In the genomic region with DNA sequence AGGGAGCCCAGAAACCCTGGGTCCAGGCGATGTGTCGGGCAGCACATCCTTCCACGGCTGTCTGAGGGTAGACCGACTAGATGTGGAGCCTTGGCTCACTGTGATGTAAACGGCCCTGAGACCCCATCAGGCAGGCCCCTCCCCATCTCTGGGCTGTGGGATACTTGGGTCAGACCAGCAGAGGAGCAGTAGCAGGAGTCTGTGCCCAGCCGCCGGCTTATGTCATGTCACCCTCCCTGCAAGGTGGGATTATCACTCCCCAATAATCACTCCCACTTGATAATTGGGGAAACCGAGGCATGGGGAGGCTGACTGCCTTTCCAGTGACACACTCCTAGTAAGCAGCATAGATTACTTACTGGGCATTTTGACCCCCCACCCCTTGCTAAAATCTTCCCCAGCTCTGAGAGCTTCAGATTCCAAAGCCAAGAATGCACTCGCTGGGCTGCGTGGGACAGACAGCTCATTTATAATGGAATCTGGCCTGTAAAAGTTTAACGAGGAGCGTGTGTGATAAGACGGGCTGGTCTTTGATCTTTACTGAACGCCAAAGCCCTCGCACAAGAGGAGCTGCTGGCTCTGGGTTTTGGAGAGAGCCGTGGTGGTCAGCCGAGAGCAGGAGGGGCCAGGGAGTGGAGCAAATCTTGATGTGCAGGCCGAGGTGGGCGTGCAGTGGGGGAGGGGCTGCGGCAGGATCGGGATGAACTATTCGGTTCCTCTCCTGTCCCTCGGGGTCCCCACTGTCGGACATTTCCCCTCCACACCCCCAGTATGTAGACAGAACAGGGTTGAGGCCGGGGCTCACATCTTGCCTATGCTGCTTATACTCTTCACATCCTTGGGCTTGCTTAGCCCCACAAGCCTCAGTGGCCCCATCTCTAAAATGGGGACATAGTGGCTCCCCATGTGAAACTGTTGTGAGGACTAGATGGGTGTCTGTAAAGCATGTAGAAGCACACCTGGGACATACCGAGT, we compare ENCODE assay signal across 2 cellular contexts.
TF ChIP-seq lines count a peak whose summit lies in the region.

No MANE protein-coding gene starts in this region.

TF ChIP-seq in HEK293T, 16 proteins besides CTCF, POLR2A, EP300 and RAD21 (continued from another document):
- TF ChIP-seq, protein P1, sequence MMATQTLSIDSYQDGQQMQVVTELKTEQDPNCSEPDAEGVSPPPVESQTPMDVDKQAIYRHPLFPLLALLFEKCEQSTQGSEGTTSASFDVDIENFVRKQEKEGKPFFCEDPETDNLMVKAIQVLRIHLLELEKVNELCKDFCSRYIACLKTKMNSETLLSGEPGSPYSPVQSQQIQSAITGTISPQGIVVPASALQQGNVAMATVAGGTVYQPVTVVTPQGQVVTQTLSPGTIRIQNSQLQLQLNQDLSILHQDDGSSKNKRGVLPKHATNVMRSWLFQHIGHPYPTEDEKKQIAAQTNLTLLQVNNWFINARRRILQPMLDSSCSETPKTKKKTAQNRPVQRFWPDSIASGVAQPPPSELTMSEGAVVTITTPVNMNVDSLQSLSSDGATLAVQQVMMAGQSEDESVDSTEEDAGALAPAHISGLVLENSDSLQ (IDR thresholded peaks at IDR 0.05): peak; percentile 70
- no peak for TF ChIP-seq FOXK2 (IDR thresholded peaks at IDR 0.05)

TF ChIP-seq in HepG2, 621 proteins besides CTCF, POLR2A, EP300 and RAD21 (continued from another document and continues in another):
- TF ChIP-seq PHF8 (CRISPR knock-in tag; IDR thresholded peaks at IDR 0.05) (peak; percentile 30; the same call in 1 of the 2 replicates), KDM3A (CRISPR knock-in tag; IDR thresholded peaks at IDR 0.05; ENCODE audit: low read depth) (no peak), ATF7-NPFF (CRISPR knock-in tag; IDR thresholded peaks at IDR 0.05; ENCODE audit: low read depth) (0 out of 2 replicates have a peak, but pooled peaks have one; percentile 43), ZFP90 (CRISPR knock-in tag; IDR thresholded peaks at IDR 0.05; ENCODE audit: borderline replicate concordance) (peak; percentile 66; the same call in 1 of the 2 replicates), CHCHD3 (CRISPR knock-in tag; IDR thresholded peaks at IDR 0.05) (no peak), THAP11 (CRISPR knock-in tag; IDR thresholded peaks at IDR 0.05) (peak; percentile 37; the same call in 1 of the 2 replicates), NR2C2 (CRISPR knock-in tag; IDR thresholded peaks at IDR 0.05; ENCODE audit: borderline replicate concordance) (no peak), ZNF724P (CRISPR knock-in tag; IDR thresholded peaks at IDR 0.05; ENCODE audit: borderline replicate concordance) (no peak), TOPORS (CRISPR knock-in tag; IDR thresholded peaks at IDR 0.05) (0 out of 2 replicates have a peak, but pooled peaks have one; percentile 10), HMGA1 (CRISPR knock-in tag; conservative IDR thresholded peaks at IDR 0.05) (no peak), ZNF850 (CRISPR knock-in tag; conservative IDR thresholded peaks at IDR 0.05) (no peak), MED8 (CRISPR knock-in tag; IDR thresholded peaks at IDR 0.05; ENCODE audit: insufficient replicate concordance) (peak; percentile 50), NONO (IDR thresholded peaks at IDR 0.05) (no peak), NONO (CRISPR knock-in tag; conservative IDR thresholded peaks at IDR 0.05) (0 out of 2 replicates have a peak, but pooled peaks have one; percentile 17), ZNF556 (CRISPR knock-in tag; IDR thresholded peaks at IDR 0.05; ENCODE audit: borderline replicate concordance) (0 out of 2 replicates have a peak, but pooled peaks have one; percentile 14), PPARG (CRISPR knock-in tag; conservative IDR thresholded peaks at IDR 0.05) (0 out of 2 replicates have a peak, but pooled peaks have one; percentile 15), ARNTL (CRISPR knock-in tag; IDR thresholded peaks at IDR 0.05) (no peak), NR2F6 (IDR thresholded peaks at IDR 0.05) (no peak), NR2F6 (CRISPR knock-in tag; IDR thresholded peaks at IDR 0.05) (peak; percentile 66), MLLT10 (CRISPR knock-in tag; IDR thresholded peaks at IDR 0.05) (no peak), NFE2L1 (CRISPR knock-in tag; IDR thresholded peaks at IDR 0.05; ENCODE audit: borderline replicate concordance) (no peak), ZNF333 (CRISPR knock-in tag; IDR thresholded peaks at IDR 0.05; ENCODE audit: borderline replicate concordance) (0 out of 2 replicates have a peak, but pooled peaks have one; percentile 62), ZNF614 (CRISPR knock-in tag; IDR thresholded peaks at IDR 0.05; ENCODE audit: borderline replicate concordance) (0 out of 2 replicates have a peak, but pooled peaks have one; percentile 42), FOXO1 (CRISPR knock-in tag; IDR thresholded peaks at IDR 0.05) (no peak), ISX (CRISPR knock-in tag; conservative IDR thresholded peaks at IDR 0.05) (no peak), SOX5 (CRISPR knock-in tag; IDR thresholded peaks at IDR 0.05; ENCODE audit: borderline replicate concordance) (peak; percentile 74; the same call in 1 of the 2 replicates), GATAD2A (CRISPR knock-in tag; IDR thresholded peaks at IDR 0.05) (peak; percentile 70)
- TF ChIP-seq, protein P2, sequence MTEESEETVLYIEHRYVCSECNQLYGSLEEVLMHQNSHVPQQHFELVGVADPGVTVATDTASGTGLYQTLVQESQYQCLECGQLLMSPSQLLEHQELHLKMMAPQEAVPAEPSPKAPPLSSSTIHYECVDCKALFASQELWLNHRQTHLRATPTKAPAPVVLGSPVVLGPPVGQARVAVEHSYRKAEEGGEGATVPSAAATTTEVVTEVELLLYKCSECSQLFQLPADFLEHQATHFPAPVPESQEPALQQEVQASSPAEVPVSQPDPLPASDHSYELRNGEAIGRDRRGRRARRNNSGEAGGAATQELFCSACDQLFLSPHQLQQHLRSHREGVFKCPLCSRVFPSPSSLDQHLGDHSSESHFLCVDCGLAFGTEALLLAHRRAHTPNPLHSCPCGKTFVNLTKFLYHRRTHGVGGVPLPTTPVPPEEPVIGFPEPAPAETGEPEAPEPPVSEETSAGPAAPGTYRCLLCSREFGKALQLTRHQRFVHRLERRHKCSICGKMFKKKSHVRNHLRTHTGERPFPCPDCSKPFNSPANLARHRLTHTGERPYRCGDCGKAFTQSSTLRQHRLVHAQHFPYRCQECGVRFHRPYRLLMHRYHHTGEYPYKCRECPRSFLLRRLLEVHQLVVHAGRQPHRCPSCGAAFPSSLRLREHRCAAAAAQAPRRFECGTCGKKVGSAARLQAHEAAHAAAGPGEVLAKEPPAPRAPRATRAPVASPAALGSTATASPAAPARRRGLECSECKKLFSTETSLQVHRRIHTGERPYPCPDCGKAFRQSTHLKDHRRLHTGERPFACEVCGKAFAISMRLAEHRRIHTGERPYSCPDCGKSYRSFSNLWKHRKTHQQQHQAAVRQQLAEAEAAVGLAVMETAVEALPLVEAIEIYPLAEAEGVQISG (CRISPR knock-in tag; IDR thresholded peaks at IDR 0.05): peak; percentile 51; the same call in 1 of the 2 replicates
- TF ChIP-seq, protein P3, sequence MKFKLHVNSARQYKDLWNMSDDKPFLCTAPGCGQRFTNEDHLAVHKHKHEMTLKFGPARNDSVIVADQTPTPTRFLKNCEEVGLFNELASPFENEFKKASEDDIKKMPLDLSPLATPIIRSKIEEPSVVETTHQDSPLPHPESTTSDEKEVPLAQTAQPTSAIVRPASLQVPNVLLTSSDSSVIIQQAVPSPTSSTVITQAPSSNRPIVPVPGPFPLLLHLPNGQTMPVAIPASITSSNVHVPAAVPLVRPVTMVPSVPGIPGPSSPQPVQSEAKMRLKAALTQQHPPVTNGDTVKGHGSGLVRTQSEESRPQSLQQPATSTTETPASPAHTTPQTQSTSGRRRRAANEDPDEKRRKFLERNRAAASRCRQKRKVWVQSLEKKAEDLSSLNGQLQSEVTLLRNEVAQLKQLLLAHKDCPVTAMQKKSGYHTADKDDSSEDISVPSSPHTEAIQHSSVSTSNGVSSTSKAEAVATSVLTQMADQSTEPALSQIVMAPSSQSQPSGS (CRISPR knock-in tag; IDR thresholded peaks at IDR 0.05): peak; percentile 63; the same call in 1 of the 2 replicates
- TF ChIP-seq, protein P4, sequence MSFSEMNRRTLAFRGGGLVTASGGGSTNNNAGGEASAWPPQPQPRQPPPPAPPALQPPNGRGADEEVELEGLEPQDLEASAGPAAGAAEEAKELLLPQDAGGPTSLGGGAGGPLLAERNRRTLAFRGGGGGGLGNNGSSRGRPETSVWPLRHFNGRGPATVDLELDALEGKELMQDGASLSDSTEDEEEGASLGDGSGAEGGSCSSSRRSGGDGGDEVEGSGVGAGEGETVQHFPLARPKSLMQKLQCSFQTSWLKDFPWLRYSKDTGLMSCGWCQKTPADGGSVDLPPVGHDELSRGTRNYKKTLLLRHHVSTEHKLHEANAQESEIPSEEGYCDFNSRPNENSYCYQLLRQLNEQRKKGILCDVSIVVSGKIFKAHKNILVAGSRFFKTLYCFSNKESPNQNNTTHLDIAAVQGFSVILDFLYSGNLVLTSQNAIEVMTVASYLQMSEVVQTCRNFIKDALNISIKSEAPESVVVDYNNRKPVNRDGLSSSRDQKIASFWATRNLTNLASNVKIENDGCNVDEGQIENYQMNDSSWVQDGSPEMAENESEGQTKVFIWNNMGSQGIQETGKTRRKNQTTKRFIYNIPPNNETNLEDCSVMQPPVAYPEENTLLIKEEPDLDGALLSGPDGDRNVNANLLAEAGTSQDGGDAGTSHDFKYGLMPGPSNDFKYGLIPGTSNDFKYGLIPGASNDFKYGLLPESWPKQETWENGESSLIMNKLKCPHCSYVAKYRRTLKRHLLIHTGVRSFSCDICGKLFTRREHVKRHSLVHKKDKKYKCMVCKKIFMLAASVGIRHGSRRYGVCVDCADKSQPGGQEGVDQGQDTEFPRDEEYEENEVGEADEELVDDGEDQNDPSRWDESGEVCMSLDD (CRISPR knock-in tag; IDR thresholded peaks at IDR 0.05; ENCODE audit: borderline replicate concordance): no peak
- TF ChIP-seq, protein P5, sequence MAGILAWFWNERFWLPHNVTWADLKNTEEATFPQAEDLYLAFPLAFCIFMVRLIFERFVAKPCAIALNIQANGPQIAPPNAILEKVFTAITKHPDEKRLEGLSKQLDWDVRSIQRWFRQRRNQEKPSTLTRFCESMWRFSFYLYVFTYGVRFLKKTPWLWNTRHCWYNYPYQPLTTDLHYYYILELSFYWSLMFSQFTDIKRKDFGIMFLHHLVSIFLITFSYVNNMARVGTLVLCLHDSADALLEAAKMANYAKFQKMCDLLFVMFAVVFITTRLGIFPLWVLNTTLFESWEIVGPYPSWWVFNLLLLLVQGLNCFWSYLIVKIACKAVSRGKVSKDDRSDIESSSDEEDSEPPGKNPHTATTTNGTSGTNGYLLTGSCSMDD (CRISPR knock-in tag; IDR thresholded peaks at IDR 0.05): no peak
- TF ChIP-seq, protein P6, sequence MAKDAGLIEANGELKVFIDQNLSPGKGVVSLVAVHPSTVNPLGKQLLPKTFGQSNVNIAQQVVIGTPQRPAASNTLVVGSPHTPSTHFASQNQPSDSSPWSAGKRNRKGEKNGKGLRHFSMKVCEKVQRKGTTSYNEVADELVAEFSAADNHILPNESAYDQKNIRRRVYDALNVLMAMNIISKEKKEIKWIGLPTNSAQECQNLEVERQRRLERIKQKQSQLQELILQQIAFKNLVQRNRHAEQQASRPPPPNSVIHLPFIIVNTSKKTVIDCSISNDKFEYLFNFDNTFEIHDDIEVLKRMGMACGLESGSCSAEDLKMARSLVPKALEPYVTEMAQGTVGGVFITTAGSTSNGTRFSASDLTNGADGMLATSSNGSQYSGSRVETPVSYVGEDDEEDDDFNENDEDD (CRISPR knock-in tag; IDR thresholded peaks at IDR 0.05; ENCODE audit: borderline replicate concordance): 0 out of 2 replicates have a peak, but pooled peaks have one; percentile 15
- TF ChIP-seq, protein P7, sequence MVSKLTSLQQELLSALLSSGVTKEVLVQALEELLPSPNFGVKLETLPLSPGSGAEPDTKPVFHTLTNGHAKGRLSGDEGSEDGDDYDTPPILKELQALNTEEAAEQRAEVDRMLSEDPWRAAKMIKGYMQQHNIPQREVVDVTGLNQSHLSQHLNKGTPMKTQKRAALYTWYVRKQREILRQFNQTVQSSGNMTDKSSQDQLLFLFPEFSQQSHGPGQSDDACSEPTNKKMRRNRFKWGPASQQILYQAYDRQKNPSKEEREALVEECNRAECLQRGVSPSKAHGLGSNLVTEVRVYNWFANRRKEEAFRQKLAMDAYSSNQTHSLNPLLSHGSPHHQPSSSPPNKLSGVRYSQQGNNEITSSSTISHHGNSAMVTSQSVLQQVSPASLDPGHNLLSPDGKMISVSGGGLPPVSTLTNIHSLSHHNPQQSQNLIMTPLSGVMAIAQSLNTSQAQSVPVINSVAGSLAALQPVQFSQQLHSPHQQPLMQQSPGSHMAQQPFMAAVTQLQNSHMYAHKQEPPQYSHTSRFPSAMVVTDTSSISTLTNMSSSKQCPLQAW (CRISPR knock-in tag; IDR thresholded peaks at IDR 0.05): peak; percentile 99
- TF ChIP-seq, protein P8, sequence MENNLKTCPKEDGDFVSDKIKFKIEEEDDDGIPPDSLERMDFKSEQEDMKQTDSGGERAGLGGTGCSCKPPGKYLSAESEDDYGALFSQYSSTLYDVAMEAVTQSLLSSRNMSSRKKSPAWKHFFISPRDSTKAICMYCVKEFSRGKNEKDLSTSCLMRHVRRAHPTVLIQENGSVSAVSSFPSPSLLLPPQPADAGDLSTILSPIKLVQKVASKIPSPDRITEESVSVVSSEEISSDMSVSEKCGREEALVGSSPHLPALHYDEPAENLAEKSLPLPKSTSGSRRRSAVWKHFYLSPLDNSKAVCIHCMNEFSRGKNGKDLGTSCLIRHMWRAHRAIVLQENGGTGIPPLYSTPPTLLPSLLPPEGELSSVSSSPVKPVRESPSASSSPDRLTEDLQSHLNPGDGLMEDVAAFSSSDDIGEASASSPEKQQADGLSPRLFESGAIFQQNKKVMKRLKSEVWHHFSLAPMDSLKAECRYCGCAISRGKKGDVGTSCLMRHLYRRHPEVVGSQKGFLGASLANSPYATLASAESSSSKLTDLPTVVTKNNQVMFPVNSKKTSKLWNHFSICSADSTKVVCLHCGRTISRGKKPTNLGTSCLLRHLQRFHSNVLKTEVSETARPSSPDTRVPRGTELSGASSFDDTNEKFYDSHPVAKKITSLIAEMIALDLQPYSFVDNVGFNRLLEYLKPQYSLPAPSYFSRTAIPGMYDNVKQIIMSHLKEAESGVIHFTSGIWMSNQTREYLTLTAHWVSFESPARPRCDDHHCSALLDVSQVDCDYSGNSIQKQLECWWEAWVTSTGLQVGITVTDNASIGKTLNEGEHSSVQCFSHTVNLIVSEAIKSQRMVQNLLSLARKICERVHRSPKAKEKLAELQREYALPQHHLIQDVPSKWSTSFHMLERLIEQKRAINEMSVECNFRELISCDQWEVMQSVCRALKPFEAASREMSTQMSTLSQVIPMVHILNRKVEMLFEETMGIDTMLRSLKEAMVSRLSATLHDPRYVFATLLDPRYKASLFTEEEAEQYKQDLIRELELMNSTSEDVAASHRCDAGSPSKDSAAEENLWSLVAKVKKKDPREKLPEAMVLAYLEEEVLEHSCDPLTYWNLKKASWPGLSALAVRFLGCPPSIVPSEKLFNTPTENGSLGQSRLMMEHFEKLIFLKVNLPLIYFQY (CRISPR knock-in tag; IDR thresholded peaks at IDR 0.05; ENCODE audit: borderline replicate concordance): 0 out of 2 replicates have a peak, but pooled peaks have one; percentile 47
- TF ChIP-seq, protein P9, sequence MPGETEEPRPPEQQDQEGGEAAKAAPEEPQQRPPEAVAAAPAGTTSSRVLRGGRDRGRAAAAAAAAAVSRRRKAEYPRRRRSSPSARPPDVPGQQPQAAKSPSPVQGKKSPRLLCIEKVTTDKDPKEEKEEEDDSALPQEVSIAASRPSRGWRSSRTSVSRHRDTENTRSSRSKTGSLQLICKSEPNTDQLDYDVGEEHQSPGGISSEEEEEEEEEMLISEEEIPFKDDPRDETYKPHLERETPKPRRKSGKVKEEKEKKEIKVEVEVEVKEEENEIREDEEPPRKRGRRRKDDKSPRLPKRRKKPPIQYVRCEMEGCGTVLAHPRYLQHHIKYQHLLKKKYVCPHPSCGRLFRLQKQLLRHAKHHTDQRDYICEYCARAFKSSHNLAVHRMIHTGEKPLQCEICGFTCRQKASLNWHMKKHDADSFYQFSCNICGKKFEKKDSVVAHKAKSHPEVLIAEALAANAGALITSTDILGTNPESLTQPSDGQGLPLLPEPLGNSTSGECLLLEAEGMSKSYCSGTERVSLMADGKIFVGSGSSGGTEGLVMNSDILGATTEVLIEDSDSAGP (CRISPR knock-in tag; IDR thresholded peaks at IDR 0.05; ENCODE audit: borderline replicate concordance): peak; percentile 70
